ENCODE assay signal across 28 cellular contexts in the genomic region with DNA sequence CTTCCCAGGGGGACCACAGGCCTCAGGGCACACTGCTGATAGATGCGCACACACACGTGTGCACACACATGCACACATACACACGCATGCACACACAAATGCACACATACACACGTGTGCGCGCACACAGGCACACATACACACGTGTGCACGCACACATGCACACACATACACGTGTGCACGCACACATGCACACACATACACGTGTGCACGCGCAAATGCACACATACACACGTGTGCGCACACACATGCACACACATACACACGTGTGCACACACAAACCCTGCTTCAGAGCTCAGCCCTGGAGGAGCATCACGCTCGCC.
DNase-seq lines count a peak whose midpoint lies in the region; ATAC-seq, FAIRE-seq and TF ChIP-seq lines count a peak whose summit lies in the region.
"Had no signal": no experiment of that assay in that cellular context is flagged by ENCODE, and none has a peak within 500 bp of the region (broad histone marks: within the 10 kb centered on the region; RNA-seq: fewer than 3 reads in every experiment).

No MANE protein-coding gene starts in this region.

- no peak for ATAC-seq in WTC11
- ATAC-seq in HepG2 = no peak
- ATAC-seq in HG02678 (IDR thresholded peaks at IDR 0.05; ENCODE audit: unreplicated experiment) = no peak
- ATAC-seq: GM12878, HCT116, PC-3 had no signal

- H3K9me3 ChIP-seq in BLaER1 (no peaks in the 10 kb centered on the region), HepG2 (ENCODE audit: low read length) (no peaks in the 10 kb centered on the region), GM23248 (ENCODE audit: low read depth) (no peaks in the 10 kb centered on the region)
- H3K9me3 ChIP-seq: BLaER1 treated with 17β-estradiol and CSF1 and Interleukin-3, amounts not matched to agents 10 nM and 100 nM; SJSA1 had no signal

- H3K27ac Mint-ChIP-seq in WTC11 (peak overlapping the region; percentile 49; the same call in 1 of the 2 replicates), nephron (peak overlapping the region; percentile 73 to 94 (median 94))
- H3K27ac Mint-ChIP-seq: CD4-positive, alpha-beta memory T cell had no signal

- H3K27me3 Mint-ChIP-seq in WTC11 (ENCODE audit: low read depth) = peaks cover 2% of the 10 kb centered on the region; the same call in 1 of the 2 replicates
- H3K27me3 Mint-ChIP-seq in nephron (ENCODE audit: low read depth) = peaks cover 21% of the 10 kb centered on the region

- no peak overlapping the region for H3K4me3 ChIP-seq in BLaER1
- no peak overlapping the region for H3K4me3 ChIP-seq in HepG2 (replicated peaks in 1 of 3; ENCODE audit: insufficient read depth in 1 of 3, low read depth in 2 of 3, low read length in 3 of 3)
- no peak overlapping the region for H3K4me3 ChIP-seq in GM23248
- H3K4me3 ChIP-seq: BLaER1 treated with 17β-estradiol and CSF1 and Interleukin-3, amounts not matched to agents 10 nM and 100 nM; GM12878; SJSA1 had no signal

- no peak overlapping the region for H2AFZ ChIP-seq in HepG2 (ENCODE audit: low read length)
- H2AFZ ChIP-seq in GM23248 = no peak overlapping the region

- intact Hi-C loops in HepG2 (cut with micrococcal nuclease; ENCODE audit: unreplicated experiment) = no loop called here

- H3K36me3 Mint-ChIP-seq in WTC11 (no peaks in the 10 kb centered on the region), nephron (ENCODE audit: low read depth) (no peaks in the 10 kb centered on the region)
- H3K36me3 Mint-ChIP-seq: CD4-positive, alpha-beta memory T cell had no signal

- H3K4me1 ChIP-seq in BLaER1 (peaks cover 72% of the 10 kb centered on the region), HepG2 (ENCODE audit: insufficient read depth, low read length) (no peaks in the 10 kb centered on the region), GM23248 (ENCODE audit: insufficient read depth) (no peaks in the 10 kb centered on the region)

- DNase-seq in WTC11 (ENCODE audit: low spot score) (no peak), HepG2 (ENCODE audit: low spot score) (no peak), NCI-H2171 treated with DMSO at 0.1 percent for 48 hours (lab: John Stamatoyannopoulos, UW) (no peak), C1 segment of cervical spinal cord (lab: John Stamatoyannopoulos, UW) (no peak), GM23248 (no peak)
- DNase-seq: CD4-positive, alpha-beta memory T cell; COR-L47; GOT3; KBM-7; MV-4-11; NCI-H1105; NCI-H1436 treated with DMSO at 0.1 percent for 48 hours; NCI-H1930; NCI-H2107; NCI-H446; NCI-H524 treated with DMSO at 0.1 percent for 48 hours; NCI-H774; NK-92 treated with Interleukin-12 subunit alpha and Interleukin-12 subunit beta, amount 100 ng/mL, for 24 hours; PC-3 had no signal

- no peaks in the 10 kb centered on the region for H3K9me2 ChIP-seq in GM23248 (ENCODE audit: insufficient read depth)

- TF ChIP-seq POLR2A in HepG2 (IDR thresholded peaks at IDR 0.05; ENCODE audit: insufficient read depth in 1 of 2, low read depth in 2 of 2, low read length in 2 of 2) = no peak

- H3K4me1 Mint-ChIP-seq in WTC11 (peaks cover 11% of the 10 kb centered on the region), nephron (peaks cover 65% of the 10 kb centered on the region)
- H3K4me1 Mint-ChIP-seq: CD4-positive, alpha-beta memory T cell had no signal

- no peak overlapping the region for H3K9ac ChIP-seq in BLaER1
- H3K9ac ChIP-seq in HepG2 (ENCODE audit: insufficient read depth, low read depth, low read length) = no peak overlapping the region
- no peak overlapping the region for H3K9ac ChIP-seq in GM23248

- H3K9me3 Mint-ChIP-seq in WTC11 (no peaks in the 10 kb centered on the region), nephron (no peaks in the 10 kb centered on the region)

- H3K27me3 ChIP-seq in BLaER1 = no peaks in the 10 kb centered on the region; the same call in 1 of the 2 replicates
- peaks cover 7 to 32% of the 10 kb centered on the region in 2 experiments for H3K27me3 ChIP-seq in HepG2 (ENCODE audit: control insufficient read depth in 1 of 2, insufficient read depth in 2 of 2, low read length in 2 of 2)
- peaks cover 15% of the 10 kb centered on the region for H3K27me3 ChIP-seq in GM23248 (replicated peaks; ENCODE audit: insufficient read depth)
- H3K27me3 ChIP-seq: SJSA1 had no signal

- H4K20me1 ChIP-seq in BLaER1 = no peaks in the 10 kb centered on the region
- no peaks in the 10 kb centered on the region for H4K20me1 ChIP-seq in HepG2 (ENCODE audit: insufficient read depth, low read length)
- no peaks in the 10 kb centered on the region for H4K20me1 ChIP-seq in GM23248 (ENCODE audit: insufficient read depth)

- H3K36me3 ChIP-seq in BLaER1 = no peaks in the 10 kb centered on the region
- H3K36me3 ChIP-seq in HepG2 (replicated peaks in 1 of 2; ENCODE audit: control insufficient read depth in 1 of 2, insufficient read depth in 2 of 2, low read length in 2 of 2) = no peaks in the 10 kb centered on the region
- no peaks in the 10 kb centered on the region for H3K36me3 ChIP-seq in GM23248 (ENCODE audit: low read depth)
- H3K36me3 ChIP-seq: BLaER1 treated with 17β-estradiol and CSF1 and Interleukin-3, amounts not matched to agents 10 nM and 100 nM; SJSA1 had no signal

- FAIRE-seq in HepG2 (lab: Jason Lieb, UNC) = no peak
- FAIRE-seq: A204.1, G401.6, GM12878 had no signal

- TF ChIP-seq CTCF in WTC11 (IDR thresholded peaks at IDR 0.05) (no peak), HepG2 (CRISPR knock-in tag; IDR thresholded peaks at IDR 0.05) (no peak), nephron (IDR thresholded peaks at IDR 0.05; ENCODE audit: unreplicated experiment in 3 of 3) (no peak)

- H3K4me2 ChIP-seq in BLaER1 = peak overlapping the region; percentile 91
- H3K4me2 ChIP-seq in HepG2 (ENCODE audit: low read depth, low read length) = no peak overlapping the region
- H3K4me2 ChIP-seq in GM23248 (ENCODE audit: unreplicated experiment) = no peak overlapping the region

- H3K4me3 Mint-ChIP-seq in WTC11 (no peak overlapping the region), nephron (peak overlapping the region in 2 of 3 experiments; percentile 53 to 54)
- H3K4me3 Mint-ChIP-seq: CD4-positive, alpha-beta memory T cell had no signal

- in situ Hi-C loops in HepG2 (cut with HindIII; ENCODE audit: extremely low pct_ligation_motif_present, low pct_unique_long_range_greater_than_20kb) (no loop called here), GM23248 (cut with MboI) (no loop called here)

- BruUV-seq in HepG2 (replicated peaks; lab: Mats Ljungman, UMichigan) = no TSS peak

- H3K27ac ChIP-seq in BLaER1 = no peak overlapping the region
- no peak overlapping the region for H3K27ac ChIP-seq in HepG2 (ENCODE audit: extremely low read length, insufficient read depth, low read length)
- no peak overlapping the region for H3K27ac ChIP-seq in GM23248
- H3K27ac ChIP-seq: BLaER1 treated with 17β-estradiol and CSF1 and Interleukin-3, amounts not matched to agents 10 nM and 100 nM; SJSA1 had no signal

- no peaks in the 10 kb centered on the region for H3F3A ChIP-seq in GM23248 (ENCODE audit: insufficient read depth)

- POLR2A ChIA-PET in WTC11 (lab: Charles Lee) (no interaction called here), HepG2 (lab: Yijun Ruan, JAX) (no interaction called here)

- H3K79me2 ChIP-seq in HepG2 (ENCODE audit: insufficient read depth, low read length) = no peaks in the 10 kb centered on the region
- no peaks in the 10 kb centered on the region for H3K79me2 ChIP-seq in GM23248 (ENCODE audit: insufficient read depth)

- TF ChIP-seq EP300 in HepG2 (IDR thresholded peaks at IDR 0.05; ENCODE audit: low read depth in 2 of 2, low read length in 2 of 2) (no peak), HepG2 (CRISPR knock-in tag; IDR thresholded peaks at IDR 0.05; ENCODE audit: borderline replicate concordance) (no peak)

- 48% methylated on average over 14 of the region's 18 CpGs for WGBS in HepG2 (ENCODE audit: low lambda C conversion rate)
- 84% methylated on average over 18 of the region's 18 CpGs for WGBS in GM23248 (ENCODE audit: low coverage in 1 of 2, low lambda C conversion rate in 2 of 2, missing lambda C conversion rate in 2 of 2), 2 experiments

- no peak for TF ChIP-seq RAD21 in HepG2 (CRISPR knock-in tag; IDR thresholded peaks at IDR 0.05)

- CTCF ChIA-PET in WTC11 (lab: Charles Lee) = interaction anchor here (1.1 kb wide), 1 partner anchor 19 kb away, joined by 4 read pairs; no protein-coding TSS in a partner anchor
- CTCF ChIA-PET in HepG2 (lab: Yijun Ruan, JAX; ENCODE audit: low intra/inter-chr PET ratio, low total read pairs) = no interaction called here

TF ChIP-seq in WTC11, 78 proteins besides CTCF, POLR2A, EP300 and RAD21 (continues in another document):
- TF ChIP-seq MXD4 (CRISPR knock-in tag; IDR thresholded peaks at IDR 0.05; ENCODE audit: borderline replicate concordance) (no peak), TCF7 (CRISPR knock-in tag; IDR thresholded peaks at IDR 0.05; ENCODE audit: low read depth) (no peak), SP1 (CRISPR knock-in tag; conservative IDR thresholded peaks at IDR 0.05) (no peak), PRRX2 (CRISPR knock-in tag; IDR thresholded peaks at IDR 0.05) (no peak)
- TF ChIP-seq, protein P1, sequence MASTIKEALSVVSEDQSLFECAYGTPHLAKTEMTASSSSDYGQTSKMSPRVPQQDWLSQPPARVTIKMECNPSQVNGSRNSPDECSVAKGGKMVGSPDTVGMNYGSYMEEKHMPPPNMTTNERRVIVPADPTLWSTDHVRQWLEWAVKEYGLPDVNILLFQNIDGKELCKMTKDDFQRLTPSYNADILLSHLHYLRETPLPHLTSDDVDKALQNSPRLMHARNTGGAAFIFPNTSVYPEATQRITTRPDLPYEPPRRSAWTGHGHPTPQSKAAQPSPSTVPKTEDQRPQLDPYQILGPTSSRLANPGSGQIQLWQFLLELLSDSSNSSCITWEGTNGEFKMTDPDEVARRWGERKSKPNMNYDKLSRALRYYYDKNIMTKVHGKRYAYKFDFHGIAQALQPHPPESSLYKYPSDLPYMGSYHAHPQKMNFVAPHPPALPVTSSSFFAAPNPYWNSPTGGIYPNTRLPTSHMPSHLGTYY (CRISPR knock-in tag; IDR thresholded peaks at IDR 0.05) = no peak

TF ChIP-seq in HepG2, 621 proteins besides CTCF, POLR2A, EP300 and RAD21 (continues in another document):
- TF ChIP-seq, protein P2, sequence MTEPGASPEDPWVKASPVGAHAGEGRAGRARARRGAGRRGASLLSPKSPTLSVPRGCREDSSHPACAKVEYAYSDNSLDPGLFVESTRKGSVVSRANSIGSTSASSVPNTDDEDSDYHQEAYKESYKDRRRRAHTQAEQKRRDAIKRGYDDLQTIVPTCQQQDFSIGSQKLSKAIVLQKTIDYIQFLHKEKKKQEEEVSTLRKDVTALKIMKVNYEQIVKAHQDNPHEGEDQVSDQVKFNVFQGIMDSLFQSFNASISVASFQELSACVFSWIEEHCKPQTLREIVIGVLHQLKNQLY (CRISPR knock-in tag; IDR thresholded peaks at IDR 0.05) = no peak
- TF ChIP-seq ZNF562 (CRISPR knock-in tag; IDR thresholded peaks at IDR 0.05; ENCODE audit: borderline replicate concordance) (no peak), PITX1 (CRISPR knock-in tag; IDR thresholded peaks at IDR 0.05) (no peak)
